In the genomic region with DNA sequence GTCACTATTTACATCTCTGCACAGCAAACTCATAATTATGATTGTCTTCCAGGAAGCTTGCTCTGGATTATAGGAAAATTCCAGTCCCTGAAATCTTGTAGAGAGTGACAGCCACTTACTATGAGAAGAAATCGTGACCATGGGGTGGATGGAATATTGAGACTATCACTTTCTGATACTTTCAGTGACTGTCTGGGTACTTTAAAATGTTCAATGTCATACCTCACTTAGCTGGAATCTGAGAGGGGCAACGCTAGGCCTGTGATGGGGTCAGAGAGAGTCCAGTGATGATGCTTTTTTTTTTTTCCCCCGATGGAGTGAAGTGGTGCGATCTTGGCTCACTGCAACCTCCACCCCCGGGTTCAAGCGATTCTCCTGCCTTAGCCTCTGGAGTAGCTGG, we compare ENCODE assay signal across 20 cellular contexts. TPM values are rescaled to one million over a fixed set of nuclear protein-coding genes. Genes with fewer than 3 reads are reported as not detected.
"Had no signal": no experiment of that assay in that cellular context is flagged by ENCODE, and none has a peak within 500 bp of the region (broad histone marks: within the 10 kb centered on the region; RNA-seq: fewer than 3 reads in every experiment).

No MANE protein-coding gene starts in this region.

- H3K4me1 ChIP-seq: colonic mucosa had no signal

- H3K9me3 ChIP-seq: colonic mucosa, heart left ventricle, upper lobe of left lung, uterus had no signal

- H3K4me3 Mint-ChIP-seq: naive thymus-derived CD4-positive, alpha-beta T cell; stimulated activated naive B cell treated with anti-CD40 and anti-IgM and Interleukin-4, amounts not matched to agents 10 μg/mL and 1 μg/mL and 100 μg/mL, for 72 hours; stimulated activated naive CD8-positive, alpha-beta T cell treated with anti-CD3 and anti-CD28 coated beads, Interleukin-15, amount 100 ng/mL, for 72 hours had no signal

- H3K27me3 Mint-ChIP-seq: stimulated activated naive B cell treated with anti-CD40 and anti-IgM and Interleukin-4, amounts not matched to agents 10 μg/mL and 1 μg/mL and 100 μg/mL, for 72 hours had no signal

- H3K27ac ChIP-seq: colonic mucosa, foreskin keratinocyte, skin epidermis had no signal

- DNase-seq: cerebellar nuclear complex; colonic mucosa; dermis blood vessel endothelial cell; foreskin keratinocyte; heart left ventricle; hippocampal formation; left colon; left ventricle myocardium superior; mesendoderm; naive thymus-derived CD4-positive, alpha-beta T cell; occipital lobe; stimulated activated CD4-positive, alpha-beta T cell treated with anti-CD3 and anti-CD28 coated beads, Interleukin-2, amount 100 ng/mL, for 24 hours; stimulated activated CD4-positive, alpha-beta T cell treated with anti-CD3 and anti-CD28 coated beads, Interleukin-4, amount 100 ng/mL, for 4 hours; stimulated activated naive B cell treated with anti-CD40 and anti-IgM and Interleukin-4, amounts not matched to agents 10 μg/mL and 1 μg/mL and 100 μg/mL, for 72 hours; stimulated activated naive CD8-positive, alpha-beta T cell treated with anti-CD3 and anti-CD28 coated beads, Interleukin-15, amount 100 ng/mL, for 72 hours; upper lobe of left lung; uterus had no signal

- H3K4me3 ChIP-seq: colonic mucosa, heart left ventricle, lung, skin epidermis, upper lobe of left lung, uterus had no signal

- H3K9me3 Mint-ChIP-seq: stimulated activated naive B cell treated with anti-CD40 and anti-IgM and Interleukin-4, amounts not matched to agents 10 μg/mL and 1 μg/mL and 100 μg/mL, for 72 hours; stimulated activated naive CD8-positive, alpha-beta T cell treated with anti-CD3 and anti-CD28 coated beads, Interleukin-15, amount 100 ng/mL, for 72 hours had no signal

- H3K36me3 ChIP-seq: colonic mucosa, heart left ventricle, upper lobe of left lung, uterus had no signal

- H3K27ac Mint-ChIP-seq: naive thymus-derived CD4-positive, alpha-beta T cell had no signal

- ATAC-seq: foreskin keratinocyte; heart left ventricle; left colon; left ventricle myocardium superior; naive thymus-derived CD4-positive, alpha-beta T cell; sciatic nerve; stimulated activated naive B cell treated with anti-CD40 and anti-IgM and Interleukin-4, amounts not matched to agents 10 μg/mL and 1 μg/mL and 100 μg/mL, for 72 hours; stimulated activated naive CD8-positive, alpha-beta T cell treated with anti-CD3 and anti-CD28 coated beads, Interleukin-15, amount 100 ng/mL, for 72 hours had no signal

- H3K36me3 Mint-ChIP-seq: stimulated activated naive B cell treated with anti-CD40 and anti-IgM and Interleukin-4, amounts not matched to agents 10 μg/mL and 1 μg/mL and 100 μg/mL, for 72 hours had no signal

- H3K27me3 ChIP-seq: colonic mucosa, foreskin keratinocyte, heart left ventricle, upper lobe of left lung, uterus had no signal

RNA-seq across cellular contexts. Expression of gene RGS9, which starts 32.2 kb away (rescaled TPM):
- polyA plus RNA-seq: naive thymus-derived CD4-positive, alpha-beta T cell had no signal
